2 cellular contexts compared by ENCODE assay signal in the genomic region with DNA sequence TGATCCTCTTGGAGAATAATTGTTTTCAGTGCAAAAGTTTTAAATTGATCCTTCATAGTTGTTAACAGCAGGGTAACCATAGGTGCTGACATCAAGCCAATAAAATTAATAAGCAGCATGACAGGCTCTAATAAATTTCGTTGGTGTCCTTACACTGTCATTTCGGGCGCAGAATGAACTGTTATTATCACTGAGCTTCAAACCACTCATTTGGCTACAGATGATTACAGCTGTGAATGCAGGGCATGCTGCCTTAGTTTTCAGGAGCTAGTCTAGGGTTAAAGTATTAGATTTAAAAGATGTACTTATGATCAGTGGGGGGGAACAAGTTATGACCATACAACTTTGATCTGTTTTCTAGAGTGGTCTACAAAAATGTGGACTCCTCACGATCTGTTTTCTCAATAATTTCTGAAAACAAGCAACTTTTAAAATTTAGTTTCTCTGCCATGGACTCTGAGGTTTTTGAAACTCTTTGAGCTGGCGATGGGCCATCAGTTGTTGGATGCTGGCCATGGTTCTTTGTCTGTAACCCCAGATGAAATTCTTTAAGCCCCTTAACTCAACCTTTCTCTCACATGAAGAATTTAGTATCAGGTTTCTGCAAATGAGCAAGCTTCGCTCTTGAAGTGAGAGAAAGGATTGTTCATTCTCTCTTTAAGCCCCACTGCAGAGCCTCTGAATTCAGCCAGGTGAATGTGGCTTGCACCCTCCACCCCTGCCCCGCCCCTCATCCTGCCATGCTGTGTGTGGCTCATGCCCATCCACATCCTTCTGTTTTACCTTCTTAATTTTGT.
TF ChIP-seq lines count a peak whose summit lies in the region.

No MANE protein-coding gene starts in this region.

TF ChIP-seq in HEK293, 187 proteins besides CTCF, POLR2A, EP300 and RAD21 (continued from another document):
- TF ChIP-seq, protein P1, sequence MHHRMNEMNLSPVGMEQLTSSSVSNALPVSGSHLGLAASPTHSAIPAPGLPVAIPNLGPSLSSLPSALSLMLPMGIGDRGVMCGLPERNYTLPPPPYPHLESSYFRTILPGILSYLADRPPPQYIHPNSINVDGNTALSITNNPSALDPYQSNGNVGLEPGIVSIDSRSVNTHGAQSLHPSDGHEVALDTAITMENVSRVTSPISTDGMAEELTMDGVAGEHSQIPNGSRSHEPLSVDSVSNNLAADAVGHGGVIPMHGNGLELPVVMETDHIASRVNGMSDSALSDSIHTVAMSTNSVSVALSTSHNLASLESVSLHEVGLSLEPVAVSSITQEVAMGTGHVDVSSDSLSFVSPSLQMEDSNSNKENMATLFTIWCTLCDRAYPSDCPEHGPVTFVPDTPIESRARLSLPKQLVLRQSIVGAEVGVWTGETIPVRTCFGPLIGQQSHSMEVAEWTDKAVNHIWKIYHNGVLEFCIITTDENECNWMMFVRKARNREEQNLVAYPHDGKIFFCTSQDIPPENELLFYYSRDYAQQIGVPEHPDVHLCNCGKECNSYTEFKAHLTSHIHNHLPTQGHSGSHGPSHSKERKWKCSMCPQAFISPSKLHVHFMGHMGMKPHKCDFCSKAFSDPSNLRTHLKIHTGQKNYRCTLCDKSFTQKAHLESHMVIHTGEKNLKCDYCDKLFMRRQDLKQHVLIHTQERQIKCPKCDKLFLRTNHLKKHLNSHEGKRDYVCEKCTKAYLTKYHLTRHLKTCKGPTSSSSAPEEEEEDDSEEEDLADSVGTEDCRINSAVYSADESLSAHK (tag by site-specific recombination; IDR thresholded peaks at IDR 0.05): peak; percentile 86
- TF ChIP-seq GLI4 (tag by site-specific recombination; IDR thresholded peaks at IDR 0.05) (no peak), ZNF426 (tag by site-specific recombination; IDR thresholded peaks at IDR 0.05) (no peak), SP7 (tag by site-specific recombination; IDR thresholded peaks at IDR 0.05) (peak; percentile 99), ZBTB8A (tag by site-specific recombination; IDR thresholded peaks at IDR 0.05) (0 out of 2 replicates have a peak, but pooled peaks have one; percentile 7), ZNF658 (tag by site-specific recombination; IDR thresholded peaks at IDR 0.05) (no peak)

TF ChIP-seq in HepG2, 621 proteins besides CTCF, POLR2A, EP300 and RAD21 (continued from another document):
- TF ChIP-seq, protein P2, sequence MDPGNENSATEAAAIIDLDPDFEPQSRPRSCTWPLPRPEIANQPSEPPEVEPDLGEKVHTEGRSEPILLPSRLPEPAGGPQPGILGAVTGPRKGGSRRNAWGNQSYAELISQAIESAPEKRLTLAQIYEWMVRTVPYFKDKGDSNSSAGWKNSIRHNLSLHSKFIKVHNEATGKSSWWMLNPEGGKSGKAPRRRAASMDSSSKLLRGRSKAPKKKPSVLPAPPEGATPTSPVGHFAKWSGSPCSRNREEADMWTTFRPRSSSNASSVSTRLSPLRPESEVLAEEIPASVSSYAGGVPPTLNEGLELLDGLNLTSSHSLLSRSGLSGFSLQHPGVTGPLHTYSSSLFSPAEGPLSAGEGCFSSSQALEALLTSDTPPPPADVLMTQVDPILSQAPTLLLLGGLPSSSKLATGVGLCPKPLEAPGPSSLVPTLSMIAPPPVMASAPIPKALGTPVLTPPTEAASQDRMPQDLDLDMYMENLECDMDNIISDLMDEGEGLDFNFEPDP (CRISPR knock-in tag; conservative IDR thresholded peaks at IDR 0.05): no peak
- TF ChIP-seq ZNF792 (CRISPR knock-in tag; IDR thresholded peaks at IDR 0.05): no peak
- TF ChIP-seq MIXL1 (CRISPR knock-in tag; IDR thresholded peaks at IDR 0.05): no peak
